Comparison of ENCODE assay signal across 11 cellular contexts in genomic region chr7:143884276-143884977, GRCh38. TPM values are rescaled to one million over a fixed set of nuclear protein-coding genes. Genes with fewer than 3 reads are reported as not detected.
A peak's percentile ranks its signal among the peaks of the same experiment; 100 is the strongest.
DNase-seq lines count a peak whose midpoint lies in the region; TF ChIP-seq lines count a peak whose summit lies in the region.
"Had no signal": no experiment of that assay in that cellular context is flagged by ENCODE, and none has a peak within 500 bp of the region (broad histone marks: within the 10 kb centered on the region; RNA-seq: fewer than 3 reads in every experiment).

No MANE protein-coding gene starts in this region.

- CTCF ChIA-PET in AG04449 (lab: Yijun Ruan, JAX) = interaction anchor here (1.1 to 1.9 kb wide), 5 partner anchors 9 to 128 kb away, joined by 3 to 7 read pairs (median 3); partner anchors contain the start of gene TCAF1

- TF ChIP-seq CTCF in AG04449 (IDR thresholded peaks at IDR 0.05; ENCODE audit: insufficient read depth, low read length, missing control alignments) (no peak), epithelial cell of proximal tubule (conservative IDR thresholded peaks at IDR 0.05; ENCODE audit: low read depth, low read length) (no peak)

- peaks cover 8% of the 10 kb centered on the region for H3K9me3 ChIP-seq in MG63
- peaks cover 8% of the 10 kb centered on the region for H3K9me3 ChIP-seq in neuron (ENCODE audit: low read length)

- no peak overlapping the region for H2AFZ ChIP-seq in neuron (ENCODE audit: low read depth, low read length)

- peaks cover 10% of the 10 kb centered on the region for H3K36me3 ChIP-seq in MG63
- H3K36me3 ChIP-seq in neuron (ENCODE audit: insufficient read depth, low read length) = no peaks in the 10 kb centered on the region

- H3K4me3 ChIP-seq in AG04449 (ENCODE audit: low read depth, low read length) (peak overlapping the region; percentile 86), MG63 (peak overlapping the region; percentile 55), epithelial cell of proximal tubule (ENCODE audit: low read depth, low read length) (peak overlapping the region; percentile 71), neuron (ENCODE audit: low read length) (peak overlapping the region; percentile 39)

- H3K27me3 ChIP-seq in MG63 (no peaks in the 10 kb centered on the region), neuron (ENCODE audit: insufficient read depth, low read length) (no peaks in the 10 kb centered on the region)

- POLR2A ChIA-PET in AG04449 (lab: Yijun Ruan, JAX) = interaction anchor here (1.0 to 1.4 kb wide), 2 partner anchors 17 to 50 kb away, joined by 4 to 14 read pairs; partner anchors contain the start of genes OR2F2 and TCAF1

- no peak for DNase-seq in AG04449 (ENCODE audit: low read depth, low spot score)
- DNase-seq in MG63 = no peak
- DNase-seq in epithelial cell of proximal tubule (ENCODE audit: low read depth) = no peak
- DNase-seq in activated naive CD4-positive, alpha-beta T cell (lab: John Stamatoyannopoulos, UW) = no peak
- no peak for DNase-seq in cerebellar nuclear complex (lab: John Stamatoyannopoulos, UW)
- DNase-seq in iPS-NIHi7 (ENCODE audit: extremely low spot score) = no peak
- DNase-seq in kidney tubule cell (ENCODE audit: low spot score) = no peak
- DNase-seq: Kasumi-1 had no signal

- H3K4me1 ChIP-seq in neuron (ENCODE audit: insufficient read depth, low read length) = no peaks in the 10 kb centered on the region

RNA-seq across cellular contexts. Expression of gene TCAF1, which starts 17.5 kb away (rescaled TPM):
- 42.0 and 64.5 TPM in 2 replicates for total RNA-seq in MG63 (2014; rRNA removed; shearing (Covaris generic); ENCODE audit: low replicate concordance)
- 24.7 and 49.0 TPM in 2 replicates for total RNA-seq in epithelial cell of proximal tubule

RNA-seq across cellular contexts. Expression of gene OR2F2, which starts 50.6 kb away (rescaled TPM):
- not detected in 2 replicates for total RNA-seq in MG63 (2014; rRNA removed; shearing (Covaris generic); ENCODE audit: low replicate concordance)
- not detected in 2 replicates for total RNA-seq in epithelial cell of proximal tubule
- total RNA-seq: esophagus mucosa, pulmonary artery endothelial cell had no signal
